Comparison of ENCODE assay signal across 8 cellular contexts in genomic region chr2:206084870-206085741, GRCh38. TPM values are rescaled to one million over a fixed set of nuclear protein-coding genes. Genes with fewer than 3 reads are reported as not detected.
DNase-seq lines count a peak whose midpoint lies in the region; ATAC-seq and TF ChIP-seq lines count a peak whose summit lies in the region.

No MANE protein-coding gene starts in this region.

- H3K4me3 ChIP-seq in ovary, result peak overlapping the region; percentile 52
- peak overlapping the region; percentile 97 to 98 for H3K4me3 ChIP-seq in aorta (ENCODE audit: low read length in 2 of 2)

- no peak for TF ChIP-seq CTCF in glutamatergic neuron (IDR thresholded peaks at IDR 0.05; ENCODE audit: partially characterized antibody, unreplicated experiment)
- no peak for TF ChIP-seq CTCF in ovary (IDR thresholded peaks at IDR 0.05)

- peaks cover 2% of the 10 kb centered on the region for H3K4me1 ChIP-seq in ovary (ENCODE audit: insufficient read depth)
- H3K4me1 ChIP-seq in aorta (ENCODE audit: control insufficient read depth in 1 of 2, insufficient read depth in 2 of 2, low read length in 2 of 2), result no peaks in the 10 kb centered on the region

- H3K4me3 Mint-ChIP-seq in activated naive CD4-positive, alpha-beta T cell treated with anti-CD3 and anti-CD28 coated beads, Interleukin-2, amount 10 ng/mL, durations not matched to agents 7 days and 5 days, result peak overlapping the region; percentile 99
- peak overlapping the region; percentile 92 for H3K4me3 Mint-ChIP-seq in glutamatergic neuron (ENCODE audit: unreplicated experiment)

- H3K27me3 ChIP-seq in ovary (no peaks in the 10 kb centered on the region), aorta (ENCODE audit: control insufficient read depth in 1 of 2, insufficient read depth in 2 of 2, low read length in 1 of 2) (no peaks in the 10 kb centered on the region)

- H3K4me1 Mint-ChIP-seq in activated naive CD4-positive, alpha-beta T cell treated with anti-CD3 and anti-CD28 coated beads, Interleukin-2, amount 10 ng/mL, durations not matched to agents 7 days and 5 days, result peaks cover 36% of the 10 kb centered on the region
- H3K4me1 Mint-ChIP-seq in glutamatergic neuron (ENCODE audit: low read depth, unreplicated experiment), result peaks cover 15% of the 10 kb centered on the region

- H3K9me3 ChIP-seq in ovary, result no peaks in the 10 kb centered on the region
- no peaks in the 10 kb centered on the region for H3K9me3 ChIP-seq in aorta (ENCODE audit: control insufficient read depth, low read length)

- H3K27me3 Mint-ChIP-seq in activated naive CD4-positive, alpha-beta T cell treated with anti-CD3 and anti-CD28 coated beads, Interleukin-2, amount 10 ng/mL, durations not matched to agents 7 days and 5 days, result no peaks in the 10 kb centered on the region
- peaks cover 7% of the 10 kb centered on the region for H3K27me3 Mint-ChIP-seq in glutamatergic neuron (ENCODE audit: unreplicated experiment)

- peak; percentile 26 for ATAC-seq in HG02943 (IDR thresholded peaks at IDR 0.05; ENCODE audit: low read depth, unreplicated experiment)
- peak; percentile 62 for ATAC-seq in aorta (ENCODE audit: low FRiP score)

- H3K27ac ChIP-seq in ovary (peak overlapping the region; percentile 100), aorta (ENCODE audit: low read depth in 1 of 2, low read length in 2 of 2) (peak overlapping the region; percentile 53 to 100)

- CTCF ChIA-PET in activated naive CD4-positive, alpha-beta T cell treated with anti-CD3 and anti-CD28 coated beads, Interleukin-2, amount 10 ng/mL, durations not matched to agents 7 days and 5 days (lab: Charles Lee), result interaction anchor here (0.6 to 1.2 kb wide), 3 partner anchors 11 to 81 kb away, joined by 3 to 4 read pairs (median 3); no protein-coding TSS in a partner anchor

- H3K36me3 Mint-ChIP-seq in activated naive CD4-positive, alpha-beta T cell treated with anti-CD3 and anti-CD28 coated beads, Interleukin-2, amount 10 ng/mL, durations not matched to agents 7 days and 5 days, result peaks cover 21% of the 10 kb centered on the region
- H3K36me3 Mint-ChIP-seq in glutamatergic neuron (ENCODE audit: unreplicated experiment), result no peaks in the 10 kb centered on the region

- TF ChIP-seq EP300 in ovary (IDR thresholded peaks at IDR 0.05), result no peak

- H3K36me3 ChIP-seq in ovary (no peaks in the 10 kb centered on the region), aorta (ENCODE audit: control insufficient read depth in 1 of 2, insufficient read depth in 2 of 2, low read length in 1 of 2) (no peaks in the 10 kb centered on the region)

- intact Hi-C loops in ovary (cut with DNase I), result no loop called here
- intact Hi-C loops in aorta (cut with DNase I), result loop anchor here in 1 of 2 donors (5.0 kb wide), 1 partner anchor 72 kb away; the partner anchor contains the start of genes EEF1B2 and NDUFS1

- TF ChIP-seq POLR2A in ovary (IDR thresholded peaks at IDR 0.05), result no peak

- WGBS in ovary, 3 donors, result 0 to 1% (median 1%) methylated on average over 31 to 81 of the region's 88 CpGs
- 0 to 1% methylated on average over 59 to 88 of the region's 88 CpGs for WGBS in aorta, 2 donors

- no peaks in the 10 kb centered on the region for H3K9me3 Mint-ChIP-seq in activated naive CD4-positive, alpha-beta T cell treated with anti-CD3 and anti-CD28 coated beads, Interleukin-2, amount 10 ng/mL, durations not matched to agents 7 days and 5 days
- H3K9me3 Mint-ChIP-seq in glutamatergic neuron (ENCODE audit: unreplicated experiment), result peaks cover 12% of the 10 kb centered on the region

- H3K27ac Mint-ChIP-seq in activated naive CD4-positive, alpha-beta T cell treated with anti-CD3 and anti-CD28 coated beads, Interleukin-2, amount 10 ng/mL, durations not matched to agents 7 days and 5 days, result peak overlapping the region; percentile 99
- peak overlapping the region; percentile 80 for H3K27ac Mint-ChIP-seq in glutamatergic neuron (ENCODE audit: unreplicated experiment)

- peak; percentile 43 for DNase-seq in SIG-M5 treated with dmso at 0.1 percent for 504 hours (lab: John Stamatoyannopoulos, UW; ENCODE audit: unreplicated experiment)
- no peak for DNase-seq in SIG-M5 (lab: John Stamatoyannopoulos, UW)
- peak; percentile 31 for DNase-seq in RPMI7951 (ENCODE audit: low read depth)
- DNase-seq in activated naive CD4-positive, alpha-beta T cell treated with anti-CD3 and anti-CD28 coated beads, Interleukin-2, amount 10 ng/mL, durations not matched to agents 7 days and 5 days, result peak; percentile 65
- peak; percentile 45 for DNase-seq in glutamatergic neuron
- peak; percentile 50 to 73 (median 65) for DNase-seq in ovary
- peak; percentile 58 to 86 for DNase-seq in aorta

RNA-seq across cellular contexts. Expression of gene INO80D, which starts 0.9 kb away (rescaled TPM):
- 5.0 and 5.3 TPM in 2 replicates for total RNA-seq in RPMI7951 (2014; rRNA removed; shearing (Covaris generic))
- total RNA-seq in glutamatergic neuron (ENCODE audit: unreplicated experiment) (25.0 TPM), ovary (10 to 100 TPM; 16.8 to 37.6 (median 26.2) TPM), aorta (10 to 100 TPM; 28.4 to 33.5 TPM)
- polyA plus RNA-seq in ovary (1 to 10 TPM; 3.2 to 4.3 TPM), aorta (1 to 10 TPM in 1 of 2 donors, under 1 TPM in 1; 0.88 to 2.5 TPM)
